In genomic region chr21:41133896-41134522, GRCh38 we compare ENCODE assay signal across 8 cellular contexts. TPM values are rescaled to one million over a fixed set of nuclear protein-coding genes. Genes with fewer than 3 reads are reported as not detected.
DNase-seq lines count a peak whose midpoint lies in the region; ATAC-seq and TF ChIP-seq lines count a peak whose summit lies in the region.

No MANE protein-coding gene starts in this region.

- H3K9me3 ChIP-seq in CD8-positive, alpha-beta memory T cell (ENCODE audit: low read length): no peaks in the 10 kb centered on the region

- H3K36me3 ChIP-seq in CD8-positive, alpha-beta memory T cell (ENCODE audit: insufficient read depth, low read length): no peaks in the 10 kb centered on the region

- H3K4me1 Mint-ChIP-seq in CD14-positive monocyte: no peaks in the 10 kb centered on the region
- H3K4me1 Mint-ChIP-seq in HFFc6 (ENCODE audit: low read depth): no peaks in the 10 kb centered on the region
- no peaks in the 10 kb centered on the region for H3K4me1 Mint-ChIP-seq in CD8-positive, alpha-beta memory T cell

- H3K4me3 Mint-ChIP-seq in CD14-positive monocyte (no peak overlapping the region), HFFc6 (no peak overlapping the region)
- H3K4me3 Mint-ChIP-seq in CD8-positive, alpha-beta memory T cell: no peak overlapping the region

- no peak overlapping the region for H3K27ac ChIP-seq in CD8-positive, alpha-beta memory T cell (ENCODE audit: low read depth, low read length)

- ATAC-seq in GM19467 (IDR thresholded peaks at IDR 0.05; ENCODE audit: unreplicated experiment): no peak

- peaks cover 0 to 3% (median 0%) of the 10 kb centered on the region in 7 donors for H3K9me3 Mint-ChIP-seq in CD14-positive monocyte
- H3K9me3 Mint-ChIP-seq in HFFc6: no peaks in the 10 kb centered on the region; the same call in 1 of the 2 replicates
- peaks cover 0 to 9% (median 5%) of the 10 kb centered on the region in 5 donors for H3K9me3 Mint-ChIP-seq in CD8-positive, alpha-beta memory T cell

- H3K4me3 ChIP-seq in CD8-positive, alpha-beta memory T cell (ENCODE audit: low read length): no peak overlapping the region

- no peaks in the 10 kb centered on the region for H3K4me1 ChIP-seq in CD8-positive, alpha-beta memory T cell (ENCODE audit: insufficient read depth, low read length)

- intact Hi-C loops in CD14-positive monocyte (cut with micrococcal nuclease): loop anchor here in 1 of 2 donors (10.0 kb wide), 1 partner anchor 989 kb away; no protein-coding TSS in a partner anchor

- POLR2A ChIA-PET in CD8-positive, alpha-beta memory T cell (lab: Charles Lee): no interaction called here

- DNase-seq in CD14-positive monocyte (ENCODE audit: low spot score): no peak
- peak; percentile 30 for DNase-seq in HFFc6
- DNase-seq in SK-N-DZ (ENCODE audit: low spot score): peak; percentile 13
- peak; percentile 25 for DNase-seq in foreskin melanocyte
- peak; percentile 56 for DNase-seq in superior temporal gyrus (ENCODE audit: extremely low spot score)
- DNase-seq in effector CD4-positive, alpha-beta T cell: no peak
- no peak for DNase-seq in CD8-positive, alpha-beta memory T cell

- CTCF ChIA-PET in CD8-positive, alpha-beta memory T cell (lab: Charles Lee): no interaction called here

- peaks cover 2 to 8% (median 3%) of the 10 kb centered on the region in 3 donors for H3K27me3 Mint-ChIP-seq in CD14-positive monocyte (ENCODE audit: low read depth in 3 of 3)
- peaks cover 12% of the 10 kb centered on the region for H3K27me3 Mint-ChIP-seq in HFFc6 (ENCODE audit: insufficient read depth)
- peaks cover 1 to 11% of the 10 kb centered on the region in 2 donors for H3K27me3 Mint-ChIP-seq in CD8-positive, alpha-beta memory T cell

- H3K27ac Mint-ChIP-seq in CD14-positive monocyte (no peak overlapping the region), HFFc6 (no peak overlapping the region)
- H3K27ac Mint-ChIP-seq in CD8-positive, alpha-beta memory T cell: no peak overlapping the region

- peak; percentile 36 for TF ChIP-seq CTCF in CD14-positive monocyte (IDR thresholded peaks at IDR 0.05)
- TF ChIP-seq CTCF in HFFc6 (IDR thresholded peaks at IDR 0.05): peak; percentile 76; the same call in 1 of the 2 replicates

- no peaks in the 10 kb centered on the region for H3K27me3 ChIP-seq in CD8-positive, alpha-beta memory T cell (ENCODE audit: insufficient read depth, low read length, poor library complexity, severe bottlenecking)

- no peaks in the 10 kb centered on the region for H3K36me3 Mint-ChIP-seq in CD14-positive monocyte
- H3K36me3 Mint-ChIP-seq in HFFc6 (ENCODE audit: low read depth): no peaks in the 10 kb centered on the region
- H3K36me3 Mint-ChIP-seq in CD8-positive, alpha-beta memory T cell: no peaks in the 10 kb centered on the region

RNA-seq across cellular contexts. Expression of gene BACE2, which starts 34.0 kb away (rescaled TPM):
- under 1 TPM in 1 of 2 donors, not detected in 1; 0.26 TPM for polyA plus RNA-seq in CD14-positive monocyte
- 10 to 100 TPM in 1 of 6 experiments, 1 to 10 TPM in 5; 2.8 to 13.2 (median 3.8) TPM for total RNA-seq in HFFc6 (2021; fragmentation: NEBNext Ultra II Directional; extraction: Animal tissue kit (Norgen Biotek cat#: 25700))
- not detected in 2 replicates for polyA plus RNA-seq in SK-N-DZ (2014; cell fraction: cytosol; rRNA removed)
- not detected in 2 replicates for polyA plus RNA-seq in SK-N-DZ (2014; cell fraction: nucleus; rRNA removed)
- 1 to 10 TPM in 1 of 2 experiments, under 1 TPM in 1; 0.44 to 1.1 TPM for total RNA-seq in CD8-positive, alpha-beta memory T cell
- 0.58 TPM for polyA plus RNA-seq in CD8-positive, alpha-beta memory T cell

Comparison
In these comparisons a context has a peak if more than half of its experiments do, and no peak if none do; other contexts are left out.
1. DNase-seq: peak in HFFc6 (single experiment), SK-N-DZ (single experiment), foreskin melanocyte (single experiment) and superior temporal gyrus (single experiment); none in CD14-positive monocyte (single experiment), effector CD4-positive, alpha-beta T cell (single experiment) and CD8-positive, alpha-beta memory T cell (0 of 5).